8 cellular contexts compared by ENCODE assay signal in the genomic region with DNA sequence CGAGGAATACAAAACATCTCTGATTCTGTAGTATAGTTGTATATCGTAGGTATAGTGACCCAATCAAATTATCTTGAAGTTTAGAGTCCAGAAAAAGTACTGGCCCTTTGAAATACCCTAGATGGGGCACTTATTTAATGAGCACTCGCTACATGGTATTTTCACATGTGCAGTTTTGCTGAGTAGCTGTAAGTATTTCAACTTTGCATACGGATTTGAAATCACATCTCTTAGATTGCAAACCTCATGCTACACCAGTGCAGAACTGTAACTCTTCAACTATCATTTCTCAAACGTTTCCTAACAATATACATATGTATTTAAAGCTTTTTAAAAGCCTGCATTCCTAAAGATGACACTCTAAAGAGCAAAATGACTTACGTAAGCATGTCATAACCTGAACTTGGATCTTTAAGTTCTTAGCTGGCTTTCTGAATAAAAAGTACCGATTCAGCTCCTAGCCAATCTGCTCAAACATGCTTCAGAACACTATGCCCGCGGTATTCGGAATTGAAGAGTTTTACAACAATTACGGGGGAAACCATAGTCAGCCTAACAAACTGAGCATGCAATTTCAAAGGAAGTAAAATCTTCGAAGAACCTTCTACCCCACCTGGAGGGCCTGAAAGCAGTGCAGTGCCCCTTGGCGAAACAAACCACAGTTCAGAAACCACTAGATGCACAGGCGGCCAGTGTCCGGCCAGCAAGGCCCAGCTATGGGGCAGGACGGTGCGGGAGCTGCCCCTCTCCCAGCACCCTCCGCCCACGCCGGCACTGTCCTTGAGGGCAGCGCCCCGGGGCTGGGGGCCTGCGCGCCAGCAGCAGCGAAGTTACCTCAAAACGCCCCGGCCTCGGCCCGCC. TPM values are rescaled to one million over a fixed set of nuclear protein-coding genes. Genes with fewer than 3 reads are reported as not detected.
A peak's percentile ranks its signal among the peaks of the same experiment; 100 is the strongest.
DNase-seq lines count a peak whose midpoint lies in the region; ATAC-seq, FAIRE-seq and TF ChIP-seq lines count a peak whose summit lies in the region.

No MANE protein-coding gene starts in this region.

- DNase-seq in activated T-cell treated with anti-CD3 and anti-CD28 coated beads for 1 hour (ENCODE audit: low read depth) (peak; percentile 15), RCC 7860 (ENCODE audit: low spot score) (no peak), mammary epithelial cell (peak; percentile 38), kidney (no peak)
- DNase-seq in activated T-cell treated with anti-CD3 and anti-CD28 coated beads, Interleukin-2, amount 50 U/mL, for 1 hour, result no peak
- peak; percentile 13 for DNase-seq in stimulated activated CD4-positive, alpha-beta T cell treated with anti-CD3 and anti-CD28 coated beads, Interleukin-1b, Interleukin-23, amount 100 ng/mL, for 48 hours
- DNase-seq in effector CD8-positive, alpha-beta T cell (lab: John Stamatoyannopoulos, UW), result no peak

- H3K4me3 ChIP-seq in mammary epithelial cell (replicated peaks in 1 of 3; ENCODE audit: insufficient read depth in 1 of 3, low read depth in 2 of 3, low read length in 3 of 3) (peak overlapping the region; percentile 72 to 98 (median 92)), kidney (ENCODE audit: low read length in 2 of 2) (peak overlapping the region; percentile 75 to 78)

- intact Hi-C loops in mammary epithelial cell (cut with micrococcal nuclease), result no loop called here
- intact Hi-C loops in kidney (cut with DNase I), result no loop called here

- H3K36me3 ChIP-seq in mammary epithelial cell (ENCODE audit: insufficient read depth, low read length) (peaks cover 10% of the 10 kb centered on the region), kidney (ENCODE audit: control insufficient read depth in 1 of 2, insufficient read depth in 2 of 2, low read length in 2 of 2) (peaks cover 0 to 2% of the 10 kb centered on the region in 2 donors)

- no peaks in the 10 kb centered on the region for H4K20me1 ChIP-seq in mammary epithelial cell (ENCODE audit: insufficient read depth, low read length)

- dilution Hi-C loops in mammary epithelial cell (cut with HindIII; ENCODE audit: low sequenced_read_pairs), result no loop called here

- FAIRE-seq in RCC 7860 (lab: Jason Lieb, UNC), result peak; percentile 27
- FAIRE-seq in kidney (lab: Jason Lieb, UNC), result no peak

- BruUV-seq in mammary epithelial cell (replicated peaks; lab: Mats Ljungman, UMichigan), result TSS peak; percentile 44

- in situ Hi-C loops in mammary epithelial cell (cut with MboI; ENCODE audit: low sequenced_read_pairs in 2 of 2), result no loop called here

- H3K9me3 ChIP-seq in mammary epithelial cell (replicated peaks; ENCODE audit: insufficient read depth, low read length) (no peaks in the 10 kb centered on the region), kidney (ENCODE audit: control insufficient read depth in 1 of 2, low read length in 2 of 2) (no peaks in the 10 kb centered on the region)

- CTCF ChIA-PET in mammary epithelial cell (lab: Charles Lee; ENCODE audit: low non-redundant PET), result interaction anchor here (0.6 kb wide), 1 partner anchor 787 kb away, joined by 3 read pairs; no protein-coding TSS in a partner anchor

- TF ChIP-seq CTCF in mammary epithelial cell (conservative IDR thresholded peaks at IDR 0.05 in 1 of 2, IDR thresholded peaks at IDR 0.05 in 1 of 2; ENCODE audit: extremely low read depth in 1 of 2, insufficient read depth in 1 of 2, low read depth in 1 of 2, low read length in 2 of 2) (no peak), kidney (IDR thresholded peaks at IDR 0.05; ENCODE audit: borderline replicate concordance, extremely low read depth, insufficient read depth) (no peak)

- peak; percentile 29 for ATAC-seq in HG02970 (IDR thresholded peaks at IDR 0.05; ENCODE audit: low FRiP score, unreplicated experiment)

- H3K9ac ChIP-seq in mammary epithelial cell (ENCODE audit: insufficient read depth, low read length) (peak overlapping the region; percentile 84), kidney (ENCODE audit: low read length in 2 of 2) (peak overlapping the region; percentile 44 to 64)

- peak overlapping the region; percentile 91 for H2AFZ ChIP-seq in mammary epithelial cell (ENCODE audit: low read depth, low read length)

- H3K4me1 ChIP-seq in mammary epithelial cell (ENCODE audit: insufficient read depth, low read length), result no peaks in the 10 kb centered on the region
- peaks cover 2% of the 10 kb centered on the region in 2 donors for H3K4me1 ChIP-seq in kidney (ENCODE audit: control insufficient read depth in 1 of 2, insufficient read depth in 1 of 2, low read depth in 1 of 2, low read length in 2 of 2)

- no peaks in the 10 kb centered on the region for H3K27me3 ChIP-seq in mammary epithelial cell (ENCODE audit: insufficient read depth, low read length)

- H3K79me2 ChIP-seq in mammary epithelial cell (ENCODE audit: insufficient read depth, low read length), result peaks cover 56% of the 10 kb centered on the region

- H3K4me2 ChIP-seq in mammary epithelial cell (ENCODE audit: insufficient read depth, low read depth, low read length), result peak overlapping the region; percentile 77

- WGBS in mammary epithelial cell (ENCODE audit: low coverage, missing lambda C conversion rate), result 10% methylated on average over 19 of the region's 29 CpGs

- peak overlapping the region; percentile 82 for H3K27ac ChIP-seq in mammary epithelial cell (ENCODE audit: insufficient read depth, low read depth, low read length)
- H3K27ac ChIP-seq in kidney (ENCODE audit: low read depth in 2 of 2, low read length in 2 of 2), result peak overlapping the region; percentile 84

RNA-seq across cellular contexts. Expression of gene FH, which starts 0.9 kb away (rescaled TPM):
- 10 to 100 TPM; 89.9 to 95.8 TPM for total RNA-seq in mammary epithelial cell
- 98.6 TPM for polyA plus RNA-seq in mammary epithelial cell
- polyA minus RNA-seq in mammary epithelial cell, result 35.5 TPM
- 51.9 TPM for total RNA-seq in kidney
- 128 TPM for polyA plus RNA-seq in kidney (ENCODE audit: insufficient read depth, low read depth, low replicate concordance)

RNA-seq across cellular contexts. Expression of gene KMO, which starts 13.5 kb away (rescaled TPM):
- total RNA-seq in mammary epithelial cell, result 10 to 100 TPM in 1 of 2 donors, 1 to 10 TPM in 1; 3.6 to 15.3 TPM
- polyA plus RNA-seq in mammary epithelial cell, result 3.1 TPM
- not detected for polyA minus RNA-seq in mammary epithelial cell
- 2.3 TPM for total RNA-seq in kidney
- polyA plus RNA-seq in kidney (ENCODE audit: insufficient read depth, low read depth, low replicate concordance), result 35.5 TPM

Comparison
In these comparisons a context has a peak if more than half of its experiments do, and no peak if none do; other contexts are left out.
1. DNase-seq: peak in activated T-cell treated with anti-CD3 and anti-CD28 coated beads for 1 hour (single experiment), mammary epithelial cell (single experiment) and stimulated activated CD4-positive, alpha-beta T cell treated with anti-CD3 and anti-CD28 coated beads, Interleukin-1b, Interleukin-23, amount 100 ng/mL, for 48 hours (single experiment); none in activated T-cell treated with anti-CD3 and anti-CD28 coated beads, Interleukin-2, amount 50 U/mL, for 1 hour (single experiment), RCC 7860 (single experiment), kidney (single experiment) and effector CD8-positive, alpha-beta T cell (single experiment).